ENCODE assay signal across 13 cellular contexts in the genomic region with DNA sequence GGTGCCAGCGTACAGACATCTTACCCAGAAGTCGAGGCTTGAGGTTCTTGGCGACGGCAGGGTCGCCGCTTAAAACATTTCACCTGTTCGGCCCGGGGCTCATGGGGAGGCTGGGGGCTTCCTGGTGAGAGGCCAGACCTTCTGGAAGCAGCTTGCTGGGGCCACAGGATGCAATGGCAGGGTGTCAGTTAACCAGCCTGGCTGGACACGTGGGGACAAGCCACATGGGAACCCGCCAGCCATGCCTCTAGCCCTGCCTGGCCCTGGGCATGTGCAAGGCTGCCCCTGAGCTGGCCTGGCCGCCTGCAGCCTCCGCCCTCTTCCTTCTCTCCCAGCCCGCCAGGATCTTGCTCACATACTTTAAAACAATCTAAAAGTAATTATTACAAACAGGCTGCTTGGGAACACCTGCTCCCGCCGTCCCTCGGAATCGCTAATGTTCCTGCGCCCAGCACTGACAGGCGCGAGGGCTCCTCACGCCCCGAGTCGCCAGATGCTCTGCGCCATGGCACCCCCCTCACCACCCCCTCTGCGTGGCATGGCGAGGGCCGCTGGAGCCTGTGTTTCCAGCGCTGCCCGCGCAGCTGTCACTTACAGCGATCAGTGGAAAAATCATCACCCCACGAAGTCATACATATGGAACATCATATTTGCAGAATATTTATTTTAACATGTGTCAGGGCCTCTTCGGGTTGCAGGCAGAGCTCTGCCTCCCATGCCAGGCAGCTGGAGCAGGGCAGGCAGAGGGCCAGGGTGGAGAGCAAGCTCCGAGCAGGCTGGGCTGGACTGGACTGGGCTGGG.
DNase-seq lines count a peak whose midpoint lies in the region; ATAC-seq and TF ChIP-seq lines count a peak whose summit lies in the region.
"Had no signal": no experiment of that assay in that cellular context is flagged by ENCODE, and none has a peak within 500 bp of the region (broad histone marks: within the 10 kb centered on the region; RNA-seq: fewer than 3 reads in every experiment).

No MANE protein-coding gene starts in this region.

- H3K36me3 ChIP-seq in neuronal stem cell (replicated peaks in 1 of 2; ENCODE audit: control insufficient read depth in 2 of 2, insufficient read depth in 2 of 2, low read length in 2 of 2): no peaks in the 10 kb centered on the region

- peak overlapping the region; percentile 54 for H3K9ac ChIP-seq in neuronal stem cell (ENCODE audit: low read depth, low read length, poor library complexity)
- H3K9ac ChIP-seq: GM23248 had no signal

- no peak overlapping the region for H3K4ac ChIP-seq in neuronal stem cell (ENCODE audit: low read length)

- no peaks in the 10 kb centered on the region for H3K79me1 ChIP-seq in neuronal stem cell (ENCODE audit: low read depth, low read length)

- H2BK15ac ChIP-seq in neuronal stem cell (ENCODE audit: low read length): peak overlapping the region; percentile 31

- no peak overlapping the region for H2BK120ac ChIP-seq in neuronal stem cell (ENCODE audit: low read depth, low read length)

- H3K4me1 ChIP-seq in neuronal stem cell (ENCODE audit: control insufficient read depth in 2 of 2, insufficient read depth in 1 of 2, low read depth in 1 of 2, low read length in 2 of 2): peaks cover 8 to 34% of the 10 kb centered on the region in 2 donors

- H3K27ac ChIP-seq in neuronal stem cell (replicated peaks; ENCODE audit: low read length): no peak overlapping the region
- H3K27ac ChIP-seq: GM23248 had no signal

- WGBS in neuronal stem cell (ENCODE audit: extremely low coverage in 2 of 2, insufficient read length in 2 of 2, insufficient replicate concordance in 1 of 2), 2 donors: no CpG with 5 or more reads among the region's 34 CpGs

- peaks cover 27 to 43% of the 10 kb centered on the region in 2 donors for H3K27me3 Mint-ChIP-seq in effector memory CD8-positive, alpha-beta T cell

- no peak overlapping the region for H3K4me3 ChIP-seq in neuronal stem cell (ENCODE audit: low read length in 2 of 2)
- H3K4me3 ChIP-seq: GM23248 had no signal

- peaks cover 4 to 5% of the 10 kb centered on the region in 2 donors for H3K4me1 Mint-ChIP-seq in effector memory CD8-positive, alpha-beta T cell (ENCODE audit: low read depth in 2 of 2)

- TF ChIP-seq POLR2A in erythroblast (IDR thresholded peaks at IDR 0.05; ENCODE audit: low read length): no peak

- ATAC-seq in activated CD4-positive, CD25-positive, alpha-beta regulatory T cell treated with anti-CD3 and anti-CD28 coated beads, Interleukin-2, amount 50 U/mL, for 24 hours: no peak
- ATAC-seq in effector memory CD8-positive, alpha-beta T cell (replicated peaks): no peak
- no peak for ATAC-seq in GM19467 (IDR thresholded peaks at IDR 0.05; ENCODE audit: unreplicated experiment)

- no peak overlapping the region for H4K8ac ChIP-seq in neuronal stem cell (ENCODE audit: low read depth, low read length)

- no peaks in the 10 kb centered on the region for H3K36me3 Mint-ChIP-seq in effector memory CD8-positive, alpha-beta T cell (ENCODE audit: insufficient read depth)
- H3K36me3 Mint-ChIP-seq: immature natural killer cell had no signal

- H3K9me3 ChIP-seq in neuronal stem cell (replicated peaks in 1 of 2; ENCODE audit: control insufficient read depth in 2 of 2, insufficient read depth in 1 of 2, low read depth in 1 of 2, low read length in 2 of 2): no peaks in the 10 kb centered on the region

- no peak overlapping the region for H3K23ac ChIP-seq in neuronal stem cell (ENCODE audit: low read depth, low read length, poor library complexity)

- peak overlapping the region; percentile 60 for H3K18ac ChIP-seq in neuronal stem cell (ENCODE audit: low read length)

- peak; percentile 22 for DNase-seq in activated CD4-positive, CD25-positive, alpha-beta regulatory T cell treated with anti-CD3 and anti-CD28 coated beads, Interleukin-2, amount 50 U/mL, for 72 hours
- peak; percentile 50 for DNase-seq in G401 (ENCODE audit: low spot score)
- DNase-seq in effector memory CD8-positive, alpha-beta T cell: no peak
- no peak for DNase-seq in neuronal stem cell (ENCODE audit: low spot score)
- DNase-seq in ureter (ENCODE audit: low spot score): no peak
- no peak for DNase-seq in erythroblast (lab: John Stamatoyannopoulos, UW)
- DNase-seq: GM23248; immature natural killer cell; stimulated activated CD4-positive, alpha-beta T cell treated with anti-CD3 and anti-CD28 coated beads, Interleukin-2, amount 100 ng/mL, for 48 hours; stimulated activated naive CD4-positive, alpha-beta T cell had no signal

- no peaks in the 10 kb centered on the region for H3K9me3 Mint-ChIP-seq in effector memory CD8-positive, alpha-beta T cell
- H3K9me3 Mint-ChIP-seq: T-helper 2 cell treated with Interferon-gamma antibody and Interleukin-4, amounts not matched to agents 5 μg/mL and 100 μg/mL, for 36 hours had no signal

- no peak overlapping the region for H3K4me3 Mint-ChIP-seq in effector memory CD8-positive, alpha-beta T cell
- H3K4me3 Mint-ChIP-seq: immature natural killer cell; T-helper 2 cell treated with Interferon-gamma antibody and Interleukin-4, amounts not matched to agents 5 μg/mL and 100 μg/mL, for 36 hours had no signal

- no peak overlapping the region for H2BK5ac ChIP-seq in neuronal stem cell (ENCODE audit: low read length)

- H3K14ac ChIP-seq in neuronal stem cell (ENCODE audit: low read length): peak overlapping the region; percentile 67

- H3K4me2 ChIP-seq in neuronal stem cell (ENCODE audit: insufficient read depth, low read length, poor library complexity, severe bottlenecking): no peak overlapping the region

- H2BK12ac ChIP-seq in neuronal stem cell (ENCODE audit: low read length): peak overlapping the region; percentile 61

- in situ Hi-C loops in G401 (cut with HindIII; ENCODE audit: low sequenced_read_pairs): no loop called here

- no peak overlapping the region for H2AFZ ChIP-seq in neuronal stem cell (ENCODE audit: low read length)
- H2AFZ ChIP-seq: GM23248 had no signal

- H4K91ac ChIP-seq in neuronal stem cell (ENCODE audit: low read depth, low read length, poor library complexity): no peak overlapping the region

- H3K27ac Mint-ChIP-seq in effector memory CD8-positive, alpha-beta T cell: peak overlapping the region; percentile 10 to 75
- H3K27ac Mint-ChIP-seq: immature natural killer cell; T-helper 2 cell treated with Interferon-gamma antibody and Interleukin-4, amounts not matched to agents 5 μg/mL and 100 μg/mL, for 36 hours had no signal

- H3K27me3 ChIP-seq in neuronal stem cell (ENCODE audit: control insufficient read depth in 3 of 3, insufficient read depth in 3 of 3, low read depth in 1 of 3, low read length in 3 of 3): peaks cover 0 to 9% (median 0%) of the 10 kb centered on the region in 3 experiments

- peak overlapping the region; percentile 34 for H2AK5ac ChIP-seq in neuronal stem cell (ENCODE audit: low read depth, low read length)

Comparison
In these comparisons a context has a peak if more than half of its experiments do, and no peak if none do; other contexts are left out.
1. DNase-seq: peak in activated CD4-positive, CD25-positive, alpha-beta regulatory T cell treated with anti-CD3 and anti-CD28 coated beads, Interleukin-2, amount 50 U/mL, for 72 hours (single experiment) and G401 (single experiment); none in effector memory CD8-positive, alpha-beta T cell (0 of 3), neuronal stem cell (single experiment), ureter (single experiment) and erythroblast (0 of 2).